1 cellular context compared by ENCODE assay signal in the genomic region with DNA sequence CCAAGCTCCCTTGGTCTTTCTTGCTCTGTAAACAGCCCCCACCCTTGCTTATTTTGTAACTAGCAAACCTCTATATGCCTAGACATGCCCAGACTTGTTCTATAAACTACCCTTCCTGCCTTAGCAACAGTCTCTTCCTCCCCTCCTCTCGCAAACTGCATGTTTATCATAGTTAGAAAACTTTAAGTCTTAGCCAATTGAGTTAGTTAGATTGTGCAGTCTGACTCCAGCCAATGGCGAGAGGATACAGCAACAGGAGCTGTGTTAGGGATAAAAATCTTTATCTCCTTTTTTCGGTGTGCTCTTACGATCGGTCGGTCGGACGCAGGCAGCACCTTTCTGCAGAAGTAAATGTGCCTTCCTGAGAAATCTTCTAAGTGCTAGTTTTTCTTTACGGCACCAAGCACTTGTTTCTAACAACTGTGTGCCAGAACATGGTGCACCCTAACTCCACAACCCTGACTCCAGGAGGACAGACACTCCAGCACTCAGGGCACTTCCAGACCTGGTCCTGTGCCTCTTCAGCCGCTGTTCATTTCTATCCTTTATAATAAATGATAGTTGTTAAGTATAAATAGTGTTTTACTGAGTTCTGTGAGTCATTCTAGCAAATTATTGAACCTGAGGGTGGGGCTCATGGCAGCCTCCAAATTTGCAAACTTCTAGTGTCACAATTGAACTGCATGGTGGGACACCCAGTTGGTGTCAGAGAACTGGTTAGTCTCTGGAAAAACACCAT.
TF ChIP-seq lines count a peak whose summit lies in the region.

No MANE protein-coding gene starts in this region.

TF ChIP-seq in HEK293, 187 proteins besides CTCF, POLR2A, EP300 and RAD21:
- peak; percentile 90 for TF ChIP-seq ZNF558 (tag by site-specific recombination; IDR thresholded peaks at IDR 0.05)
- no peak for TF ChIP-seq SCRT1 (tag by site-specific recombination; IDR thresholded peaks at IDR 0.05; ENCODE audit: borderline replicate concordance)
- TF ChIP-seq SETDB1 (IDR thresholded peaks at IDR 0.05; ENCODE audit: insufficient read length, low read length), result peak; percentile 100
- TF ChIP-seq SCRT2 (tag by site-specific recombination; IDR thresholded peaks at IDR 0.05), result peak; percentile 74
- TF ChIP-seq TRIM28 (IDR thresholded peaks at IDR 0.05; ENCODE audit: borderline replicate concordance, low read length), result peak; percentile 99
- TF ChIP-seq, protein P1, sequence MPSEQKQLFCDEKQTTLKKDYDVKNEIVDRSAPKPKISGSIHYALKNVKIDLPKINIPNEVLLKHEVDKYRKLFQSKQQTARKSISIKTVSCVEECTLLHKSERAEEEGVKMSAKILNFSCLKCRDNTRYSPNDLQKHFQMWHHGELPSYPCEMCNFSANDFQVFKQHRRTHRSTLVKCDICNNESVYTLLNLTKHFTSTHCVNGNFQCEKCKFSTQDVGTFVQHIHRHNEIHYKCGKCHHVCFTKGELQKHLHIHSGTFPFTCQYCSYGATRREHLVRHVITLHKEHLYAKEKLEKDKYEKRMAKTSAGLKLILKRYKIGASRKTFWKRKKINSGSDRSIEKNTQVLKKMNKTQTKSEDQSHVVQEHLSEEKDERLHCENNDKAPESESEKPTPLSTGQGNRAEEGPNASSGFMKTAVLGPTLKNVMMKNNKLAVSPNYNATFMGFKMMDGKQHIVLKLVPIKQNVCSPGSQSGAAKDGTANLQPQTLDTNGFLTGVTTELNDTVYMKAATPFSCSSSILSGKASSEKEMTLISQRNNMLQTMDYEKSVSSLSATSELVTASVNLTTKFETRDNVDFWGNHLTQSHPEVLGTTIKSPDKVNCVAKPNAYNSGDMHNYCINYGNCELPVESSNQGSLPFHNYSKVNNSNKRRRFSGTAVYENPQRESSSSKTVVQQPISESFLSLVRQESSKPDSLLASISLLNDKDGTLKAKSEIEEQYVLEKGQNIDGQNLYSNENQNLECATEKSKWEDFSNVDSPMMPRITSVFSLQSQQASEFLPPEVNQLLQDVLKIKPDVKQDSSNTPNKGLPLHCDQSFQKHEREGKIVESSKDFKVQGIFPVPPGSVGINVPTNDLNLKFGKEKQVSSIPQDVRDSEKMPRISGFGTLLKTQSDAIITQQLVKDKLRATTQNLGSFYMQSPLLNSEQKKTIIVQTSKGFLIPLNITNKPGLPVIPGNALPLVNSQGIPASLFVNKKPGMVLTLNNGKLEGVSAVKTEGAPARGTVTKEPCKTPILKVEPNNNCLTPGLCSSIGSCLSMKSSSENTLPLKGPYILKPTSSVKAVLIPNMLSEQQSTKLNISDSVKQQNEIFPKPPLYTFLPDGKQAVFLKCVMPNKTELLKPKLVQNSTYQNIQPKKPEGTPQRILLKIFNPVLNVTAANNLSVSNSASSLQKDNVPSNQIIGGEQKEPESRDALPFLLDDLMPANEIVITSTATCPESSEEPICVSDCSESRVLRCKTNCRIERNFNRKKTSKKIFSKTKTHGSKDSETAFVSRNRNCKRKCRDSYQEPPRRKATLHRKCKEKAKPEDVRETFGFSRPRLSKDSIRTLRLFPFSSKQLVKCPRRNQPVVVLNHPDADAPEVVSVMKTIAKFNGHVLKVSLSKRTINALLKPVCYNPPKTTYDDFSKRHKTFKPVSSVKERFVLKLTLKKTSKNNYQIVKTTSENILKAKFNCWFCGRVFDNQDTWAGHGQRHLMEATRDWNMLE (tag by site-specific recombination; conservative IDR thresholded peaks at IDR 0.05; ENCODE audit: low read depth), result peak; percentile 29; the same call in 1 of the 2 replicates
- TF ChIP-seq, protein P2, sequence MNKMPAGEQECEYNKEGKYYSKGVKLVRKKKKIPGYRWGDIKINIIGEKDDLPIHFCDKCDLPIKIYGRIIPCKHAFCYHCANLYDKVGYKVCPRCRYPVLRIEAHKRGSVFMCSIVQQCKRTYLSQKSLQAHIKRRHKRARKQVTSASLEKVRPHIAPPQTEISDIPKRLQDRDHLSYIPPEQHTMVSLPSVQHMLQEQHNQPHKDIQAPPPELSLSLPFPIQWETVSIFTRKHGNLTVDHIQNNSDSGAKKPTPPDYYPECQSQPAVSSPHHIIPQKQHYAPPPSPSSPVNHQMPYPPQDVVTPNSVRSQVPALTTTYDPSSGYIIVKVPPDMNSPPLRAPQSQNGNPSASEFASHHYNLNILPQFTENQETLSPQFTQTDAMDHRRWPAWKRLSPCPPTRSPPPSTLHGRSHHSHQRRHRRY (tag by site-specific recombination; IDR thresholded peaks at IDR 0.05), result no peak
- no peak for TF ChIP-seq REPIN1 (tag by site-specific recombination; IDR thresholded peaks at IDR 0.05; ENCODE audit: low read depth)
- TF ChIP-seq ZNF175 (tag by site-specific recombination; IDR thresholded peaks at IDR 0.05), result no peak
- 0 out of 2 replicates have a peak, but pooled peaks have one; percentile 25 for TF ChIP-seq ZNF24 (tag by site-specific recombination; IDR thresholded peaks at IDR 0.05)
- no peak for TF ChIP-seq ZNF335 (tag by site-specific recombination; conservative IDR thresholded peaks at IDR 0.05)
- 0 out of 2 replicates have a peak, but pooled peaks have one; percentile 30 for TF ChIP-seq ZNF561 (tag by site-specific recombination; IDR thresholded peaks at IDR 0.05; ENCODE audit: borderline replicate concordance)
